ENCODE assay signal across 8 cellular contexts in the genomic region with DNA sequence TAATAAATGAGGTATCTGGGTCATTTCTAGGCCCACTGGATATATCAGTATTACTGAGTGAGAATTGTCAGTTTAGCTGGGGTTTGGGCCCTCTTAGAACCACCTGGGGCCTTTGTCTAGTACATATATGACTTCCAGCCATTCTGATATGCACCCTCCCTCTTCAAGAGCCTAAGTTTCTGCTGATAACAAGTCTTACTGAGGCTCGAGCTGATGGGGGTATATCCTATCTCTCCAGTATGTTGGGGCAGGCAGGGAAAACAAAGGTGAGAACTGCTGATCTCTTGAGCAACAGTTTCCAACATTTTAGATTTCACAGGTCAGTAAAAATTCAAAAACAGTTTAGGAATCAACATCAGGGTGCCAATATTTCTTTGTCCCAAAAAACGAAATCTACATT.
"Had no signal": no experiment of that assay in that cellular context is flagged by ENCODE, and none has a peak within 500 bp of the region (broad histone marks: within the 10 kb centered on the region; RNA-seq: fewer than 3 reads in every experiment).

No MANE protein-coding gene starts in this region.

- H3K36me3 ChIP-seq: HAP-1 had no signal

- H3K4me1 ChIP-seq: HAP-1 had no signal

- H3K4me3 ChIP-seq: GM23248, HAP-1 had no signal

- H3K9ac ChIP-seq: GM23248 had no signal

- H3K9me3 ChIP-seq: HAP-1 had no signal

- FAIRE-seq: HepG2 had no signal

- H3K27ac ChIP-seq: GM23248, HL-60 had no signal

- H2AFZ ChIP-seq: GM23248 had no signal

- DNase-seq: GM23248, GOT3, H7, HFFc6 had no signal

- ATAC-seq: HCT116, HepG2 had no signal
